In the genomic region with DNA sequence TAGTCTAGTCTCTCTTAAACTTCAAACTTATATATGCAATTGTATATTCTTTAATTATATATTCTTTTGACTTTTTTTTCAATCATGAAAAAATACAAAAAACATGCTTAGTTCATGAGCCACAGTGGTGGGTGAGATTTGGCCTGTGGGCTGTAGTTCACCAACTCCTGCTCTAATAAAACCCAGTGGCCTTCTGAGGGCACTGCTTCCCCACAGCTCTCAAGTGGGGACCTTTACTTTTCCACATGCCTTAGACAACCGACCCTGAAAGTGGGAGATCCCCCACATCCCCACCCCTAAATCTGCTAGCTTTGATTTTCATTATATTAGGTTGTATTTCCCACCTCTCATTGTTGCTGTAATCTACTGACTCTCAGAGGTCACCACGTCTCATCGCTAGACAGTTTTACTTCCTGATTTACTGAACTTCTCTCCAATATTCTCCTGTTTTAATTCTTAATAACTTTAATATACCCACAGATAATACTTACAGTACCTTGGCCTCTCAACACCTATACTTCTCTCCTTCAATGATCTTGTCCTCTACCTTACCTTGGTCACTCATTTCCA, we compare ENCODE assay signal across 1 cellular context.
TF ChIP-seq lines count a peak whose summit lies in the region.

No MANE protein-coding gene starts in this region.

TF ChIP-seq in HepG2, 621 proteins besides CTCF, POLR2A, EP300 and RAD21:
- TF ChIP-seq, protein P1, sequence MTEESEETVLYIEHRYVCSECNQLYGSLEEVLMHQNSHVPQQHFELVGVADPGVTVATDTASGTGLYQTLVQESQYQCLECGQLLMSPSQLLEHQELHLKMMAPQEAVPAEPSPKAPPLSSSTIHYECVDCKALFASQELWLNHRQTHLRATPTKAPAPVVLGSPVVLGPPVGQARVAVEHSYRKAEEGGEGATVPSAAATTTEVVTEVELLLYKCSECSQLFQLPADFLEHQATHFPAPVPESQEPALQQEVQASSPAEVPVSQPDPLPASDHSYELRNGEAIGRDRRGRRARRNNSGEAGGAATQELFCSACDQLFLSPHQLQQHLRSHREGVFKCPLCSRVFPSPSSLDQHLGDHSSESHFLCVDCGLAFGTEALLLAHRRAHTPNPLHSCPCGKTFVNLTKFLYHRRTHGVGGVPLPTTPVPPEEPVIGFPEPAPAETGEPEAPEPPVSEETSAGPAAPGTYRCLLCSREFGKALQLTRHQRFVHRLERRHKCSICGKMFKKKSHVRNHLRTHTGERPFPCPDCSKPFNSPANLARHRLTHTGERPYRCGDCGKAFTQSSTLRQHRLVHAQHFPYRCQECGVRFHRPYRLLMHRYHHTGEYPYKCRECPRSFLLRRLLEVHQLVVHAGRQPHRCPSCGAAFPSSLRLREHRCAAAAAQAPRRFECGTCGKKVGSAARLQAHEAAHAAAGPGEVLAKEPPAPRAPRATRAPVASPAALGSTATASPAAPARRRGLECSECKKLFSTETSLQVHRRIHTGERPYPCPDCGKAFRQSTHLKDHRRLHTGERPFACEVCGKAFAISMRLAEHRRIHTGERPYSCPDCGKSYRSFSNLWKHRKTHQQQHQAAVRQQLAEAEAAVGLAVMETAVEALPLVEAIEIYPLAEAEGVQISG (CRISPR knock-in tag; IDR thresholded peaks at IDR 0.05): no peak
- TF ChIP-seq, protein P2, sequence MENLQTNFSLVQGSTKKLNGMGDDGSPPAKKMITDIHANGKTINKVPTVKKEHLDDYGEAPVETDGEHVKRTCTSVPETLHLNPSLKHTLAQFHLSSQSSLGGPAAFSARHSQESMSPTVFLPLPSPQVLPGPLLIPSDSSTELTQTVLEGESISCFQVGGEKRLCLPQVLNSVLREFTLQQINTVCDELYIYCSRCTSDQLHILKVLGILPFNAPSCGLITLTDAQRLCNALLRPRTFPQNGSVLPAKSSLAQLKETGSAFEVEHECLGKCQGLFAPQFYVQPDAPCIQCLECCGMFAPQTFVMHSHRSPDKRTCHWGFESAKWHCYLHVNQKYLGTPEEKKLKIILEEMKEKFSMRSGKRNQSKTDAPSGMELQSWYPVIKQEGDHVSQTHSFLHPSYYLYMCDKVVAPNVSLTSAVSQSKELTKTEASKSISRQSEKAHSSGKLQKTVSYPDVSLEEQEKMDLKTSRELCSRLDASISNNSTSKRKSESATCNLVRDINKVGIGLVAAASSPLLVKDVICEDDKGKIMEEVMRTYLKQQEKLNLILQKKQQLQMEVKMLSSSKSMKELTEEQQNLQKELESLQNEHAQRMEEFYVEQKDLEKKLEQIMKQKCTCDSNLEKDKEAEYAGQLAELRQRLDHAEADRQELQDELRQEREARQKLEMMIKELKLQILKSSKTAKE (CRISPR knock-in tag; IDR thresholded peaks at IDR 0.05; ENCODE audit: borderline replicate concordance): no peak
- TF ChIP-seq HOXA7 (CRISPR knock-in tag; IDR thresholded peaks at IDR 0.05) (no peak), ZNF496 (CRISPR knock-in tag; IDR thresholded peaks at IDR 0.05; ENCODE audit: insufficient replicate concordance) (no peak), SRSF4 (IDR thresholded peaks at IDR 0.05; ENCODE audit: low read depth, low read length, poor library complexity, severe bottlenecking) (no peak), XRCC5 (optimal IDR thresholded peaks at IDR 0.05; ENCODE audit: low read length) (no peak), ZSCAN29 (CRISPR knock-in tag; conservative IDR thresholded peaks at IDR 0.05) (no peak), TEAD2 (CRISPR knock-in tag; IDR thresholded peaks at IDR 0.05) (no peak), ISX (CRISPR knock-in tag; conservative IDR thresholded peaks at IDR 0.05) (no peak)
- TF ChIP-seq, protein P3, sequence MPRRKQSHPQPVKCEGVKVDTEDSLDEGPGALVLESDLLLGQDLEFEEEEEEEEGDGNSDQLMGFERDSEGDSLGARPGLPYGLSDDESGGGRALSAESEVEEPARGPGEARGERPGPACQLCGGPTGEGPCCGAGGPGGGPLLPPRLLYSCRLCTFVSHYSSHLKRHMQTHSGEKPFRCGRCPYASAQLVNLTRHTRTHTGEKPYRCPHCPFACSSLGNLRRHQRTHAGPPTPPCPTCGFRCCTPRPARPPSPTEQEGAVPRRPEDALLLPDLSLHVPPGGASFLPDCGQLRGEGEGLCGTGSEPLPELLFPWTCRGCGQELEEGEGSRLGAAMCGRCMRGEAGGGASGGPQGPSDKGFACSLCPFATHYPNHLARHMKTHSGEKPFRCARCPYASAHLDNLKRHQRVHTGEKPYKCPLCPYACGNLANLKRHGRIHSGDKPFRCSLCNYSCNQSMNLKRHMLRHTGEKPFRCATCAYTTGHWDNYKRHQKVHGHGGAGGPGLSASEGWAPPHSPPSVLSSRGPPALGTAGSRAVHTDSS (CRISPR knock-in tag; conservative IDR thresholded peaks at IDR 0.05): no peak
- TF ChIP-seq, protein P4, sequence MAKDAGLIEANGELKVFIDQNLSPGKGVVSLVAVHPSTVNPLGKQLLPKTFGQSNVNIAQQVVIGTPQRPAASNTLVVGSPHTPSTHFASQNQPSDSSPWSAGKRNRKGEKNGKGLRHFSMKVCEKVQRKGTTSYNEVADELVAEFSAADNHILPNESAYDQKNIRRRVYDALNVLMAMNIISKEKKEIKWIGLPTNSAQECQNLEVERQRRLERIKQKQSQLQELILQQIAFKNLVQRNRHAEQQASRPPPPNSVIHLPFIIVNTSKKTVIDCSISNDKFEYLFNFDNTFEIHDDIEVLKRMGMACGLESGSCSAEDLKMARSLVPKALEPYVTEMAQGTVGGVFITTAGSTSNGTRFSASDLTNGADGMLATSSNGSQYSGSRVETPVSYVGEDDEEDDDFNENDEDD (CRISPR knock-in tag; IDR thresholded peaks at IDR 0.05; ENCODE audit: borderline replicate concordance): no peak
